Comparison of ENCODE assay signal across 9 cellular contexts in genomic region chrX:67544871-67545771, GRCh38. TPM values are rescaled to one million over a fixed set of nuclear protein-coding genes. Genes with fewer than 3 reads are reported as not detected.
A peak's percentile ranks its signal among the peaks of the same experiment; 100 is the strongest.
DNase-seq lines count a peak whose midpoint lies in the region; ATAC-seq and TF ChIP-seq lines count a peak whose summit lies in the region.
"Had no signal": no experiment of that assay in that cellular context is flagged by ENCODE, and none has a peak within 500 bp of the region (broad histone marks: within the 10 kb centered on the region; RNA-seq: fewer than 3 reads in every experiment).

No MANE protein-coding gene starts in this region.

- H3K27ac ChIP-seq in dorsolateral prefrontal cortex (no peak overlapping the region), uterus (peak overlapping the region; percentile 87 to 93)

- no peak for TF ChIP-seq CTCF in dorsolateral prefrontal cortex (IDR thresholded peaks at IDR 0.05 in 54 of 56, conservative IDR thresholded peaks at IDR 0.05 in 2 of 56; ENCODE audit: low read depth in 1 of 56, partially characterized antibody in 56 of 56)
- no peak for TF ChIP-seq CTCF in uterus (IDR thresholded peaks at IDR 0.05)

- ATAC-seq in HG02981 (IDR thresholded peaks at IDR 0.05; ENCODE audit: unreplicated experiment) (no peak), HG03520 (IDR thresholded peaks at IDR 0.05; ENCODE audit: unreplicated experiment) (no peak)
- ATAC-seq: K562 had no signal

- H3K4me3 ChIP-seq in dorsolateral prefrontal cortex (peak overlapping the region in 58 of 59 donors; percentile 4 to 70 (median 46)), uterus (peak overlapping the region; percentile 45 to 57)
- H3K4me3 ChIP-seq: K562 had no signal

- TF ChIP-seq POLR2A in uterus (IDR thresholded peaks at IDR 0.05): no peak

- no peaks in the 10 kb centered on the region for H3K4me1 ChIP-seq in uterus

- intact Hi-C loops in dorsolateral prefrontal cortex (cut with DNase I) (no loop called here), uterus (cut with DNase I; ENCODE audit: low total_unique reads) (no loop called here)

- H3K27me3 ChIP-seq in dorsolateral prefrontal cortex: peaks cover 0 to 72% (median 33%) of the 10 kb centered on the region in 45 donors
- H3K27me3 ChIP-seq in uterus: no peaks in the 10 kb centered on the region

- H3K36me3 ChIP-seq in uterus: no peaks in the 10 kb centered on the region

- DNase-seq in activated effector memory CD4-positive, alpha-beta T cell treated with anti-CD3 and anti-CD28 coated beads, Interleukin-2, amount 50 U/mL, for 16 hours: peak; percentile 55
- no peak for DNase-seq in activated effector memory CD4-positive, alpha-beta T cell treated with Interleukin-2 at 50 U/mL for 16 hours
- DNase-seq in dorsolateral prefrontal cortex (peak in 1 of 10 donors; percentile 17), lung microvascular endothelial cell (ENCODE audit: low read depth in 2 of 2) (peak; percentile 21 to 56), uterus (peak; percentile 22 to 34)
- DNase-seq in stimulated activated CD4-positive, alpha-beta T cell treated with anti-CD3 and anti-CD28 coated beads, Interleukin-12 subunit alpha, Interleukin-12 subunit beta, amount 100 ng/mL, for 4 hours: no peak

- no peaks in the 10 kb centered on the region for H3K9me3 ChIP-seq in uterus

RNA-seq across cellular contexts. Expression of gene AR, which starts 1.3 kb away (rescaled TPM):
- total RNA-seq in dorsolateral prefrontal cortex: 1 to 10 TPM; 1.5 to 7.5 (median 3.5) TPM
- 1.2 and 2.2 TPM in 2 replicates for total RNA-seq in lung microvascular endothelial cell
- total RNA-seq in uterus: 10 to 100 TPM; 19.7 to 75.3 (median 46.9) TPM

Comparison
In these comparisons a context has a peak if more than half of its experiments do, and no peak if none do; other contexts are left out.
1. DNase-seq: peak in activated effector memory CD4-positive, alpha-beta T cell treated with anti-CD3 and anti-CD28 coated beads, Interleukin-2, amount 50 U/mL, for 16 hours (single experiment), lung microvascular endothelial cell (2 of 2) and uterus (2 of 2); none in activated effector memory CD4-positive, alpha-beta T cell treated with Interleukin-2 at 50 U/mL for 16 hours (single experiment) and stimulated activated CD4-positive, alpha-beta T cell treated with anti-CD3 and anti-CD28 coated beads, Interleukin-12 subunit alpha, Interleukin-12 subunit beta, amount 100 ng/mL, for 4 hours (single experiment).
2. H3K27ac ChIP-seq: peak in uterus (2 of 2); none in dorsolateral prefrontal cortex (0 of 59).